ENCODE assay signal across 8 cellular contexts in genomic region chr12:117025481-117026151, GRCh38.
DNase-seq lines count a peak whose midpoint lies in the region; ATAC-seq and TF ChIP-seq lines count a peak whose summit lies in the region.

No MANE protein-coding gene starts in this region.

- H3K4me3 ChIP-seq in MM.1S (ENCODE audit: low read length) = no peak overlapping the region; the same call in 1 of the 2 replicates
- H3K4me3 ChIP-seq in prostate gland = no peak overlapping the region

- H3K9ac ChIP-seq in MM.1S (ENCODE audit: low read length) = peak overlapping the region; percentile 64

- no peak for TF ChIP-seq POLR2A in prostate gland (IDR thresholded peaks at IDR 0.05)

- H4K20me1 ChIP-seq in MM.1S (ENCODE audit: insufficient read depth, low read length) = no peaks in the 10 kb centered on the region

- H3F3A ChIP-seq in MM.1S (ENCODE audit: insufficient read depth, low read length) = peaks cover 12% of the 10 kb centered on the region; the same call in 1 of the 2 replicates

- H3K9me2 ChIP-seq in MM.1S (replicated peaks; ENCODE audit: insufficient read depth, low read length) = no peaks in the 10 kb centered on the region

- H3K79me2 ChIP-seq in MM.1S (ENCODE audit: low read length) = 0 out of 2 replicates have a peak, but pooled peaks cover 9% of the 10 kb centered on the region

- in situ Hi-C loops in SK-MEL-5 (cut with HindIII; ENCODE audit: low pct_unique_long_range_greater_than_20kb, low sequenced_read_pairs) = no loop called here

- TF ChIP-seq CTCF in MM.1S (IDR thresholded peaks at IDR 0.05; ENCODE audit: low read length) (peak; percentile 72), prostate gland (IDR thresholded peaks at IDR 0.05) (peak; percentile 77 to 97 (median 96))

- peak; percentile 15 to 36 for DNase-seq in AML-193 (lab: John Stamatoyannopoulos, UW)
- peak; percentile 52 for DNase-seq in GM19240 (ENCODE audit: insufficient read length, low spot score)
- DNase-seq in MM.1S = peak; percentile 96
- peak; percentile 81 for DNase-seq in SK-MEL-5 (ENCODE audit: low read depth, low spot score)
- peak; percentile 53 for DNase-seq in amniotic epithelial cell (ENCODE audit: low read depth)
- peak; percentile 84 for DNase-seq in cardiac septum (ENCODE audit: low spot score)
- DNase-seq in prostate gland (ENCODE audit: low spot score) = peak; percentile 80

- no peaks in the 10 kb centered on the region for H3K36me3 ChIP-seq in MM.1S (replicated peaks; ENCODE audit: insufficient read depth, low read length)
- H3K36me3 ChIP-seq in prostate gland = peaks cover 0 to 6% of the 10 kb centered on the region in 2 donors

- H3K27me3 ChIP-seq in MM.1S (replicated peaks; ENCODE audit: insufficient read depth, low read length) (no peaks in the 10 kb centered on the region), prostate gland (replicated peaks; ENCODE audit: insufficient read depth) (no peaks in the 10 kb centered on the region)

- peak overlapping the region; percentile 51; the same call in 1 of the 2 replicates for H2AFZ ChIP-seq in MM.1S (ENCODE audit: low read length)

- intact Hi-C loops in cardiac septum (cut with DNase I) (loop anchor here (1.0 kb wide), 2 partner anchors 94 to 126 kb away; no protein-coding TSS in a partner anchor), prostate gland (cut with DNase I) (loop anchor here (2.0 to 10.0 kb wide), 2 partner anchors 95 to 321 kb away; no protein-coding TSS in a partner anchor)

- WGBS in prostate gland = 26% methylated on average over 14 of the region's 14 CpGs

- H3K27ac ChIP-seq in MM.1S (ENCODE audit: low read length) = peak overlapping the region; percentile 99
- H3K27ac ChIP-seq in prostate gland = no peak overlapping the region

- peak overlapping the region; percentile 49; the same call in 1 of the 2 replicates for H3K4me2 ChIP-seq in MM.1S (ENCODE audit: low read depth, low read length)

- ATAC-seq in HG02763 (IDR thresholded peaks at IDR 0.05; ENCODE audit: unreplicated experiment) = no peak

- peaks cover 21% of the 10 kb centered on the region for H3K4me1 ChIP-seq in MM.1S (ENCODE audit: low read length)
- peaks cover 6% of the 10 kb centered on the region for H3K4me1 ChIP-seq in prostate gland (replicated peaks)

- H3K9me3 ChIP-seq in MM.1S (replicated peaks; ENCODE audit: insufficient read depth, low read length) (no peaks in the 10 kb centered on the region), prostate gland (no peaks in the 10 kb centered on the region)

Comparison
In these comparisons a context has a peak if more than half of its experiments do, and no peak if none do; other contexts are left out.
1. DNase-seq: peak in every context shown above with its lines; median percentile 96 in MM.1S; 84 in cardiac septum; 81 in SK-MEL-5; 80 in prostate gland; 53 in amniotic epithelial cell; 52 in GM19240; 26 in AML-193.